Comparison of ENCODE assay signal across 16 cellular contexts in the genomic region with DNA sequence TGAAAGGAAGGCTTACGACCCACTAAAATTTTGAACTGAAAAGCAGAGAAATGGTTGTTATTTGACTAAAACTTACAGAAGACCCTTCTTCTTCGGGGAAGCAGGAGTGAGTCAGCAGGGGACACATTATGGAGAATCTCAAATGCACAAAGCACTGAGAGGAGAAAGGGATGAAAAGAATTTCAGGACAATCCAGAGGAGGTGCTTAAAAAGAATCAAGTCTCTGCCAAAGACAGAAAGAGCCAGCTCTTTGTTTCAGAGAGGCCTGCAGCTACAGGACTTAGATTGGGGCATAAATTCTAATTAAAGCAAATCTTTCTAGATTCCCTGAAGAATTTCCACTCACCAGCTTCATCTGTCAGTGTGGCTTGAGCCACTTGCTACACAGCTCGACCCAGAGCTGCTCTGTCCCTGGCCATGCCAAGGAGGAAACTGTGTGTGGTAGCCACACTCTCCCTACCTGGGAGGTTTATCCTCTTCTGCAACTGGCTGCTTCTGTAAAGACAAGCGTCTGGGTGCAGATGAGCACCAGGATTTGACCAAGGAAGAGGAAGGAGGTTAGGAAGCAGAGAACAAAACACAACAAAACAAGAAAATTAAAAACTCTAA.
A peak's percentile ranks its signal among the peaks of the same experiment; 100 is the strongest.
DNase-seq lines count a peak whose midpoint lies in the region; ATAC-seq lines count a peak whose summit lies in the region.
"Had no signal": no experiment of that assay in that cellular context is flagged by ENCODE, and none has a peak within 500 bp of the region (broad histone marks: within the 10 kb centered on the region; RNA-seq: fewer than 3 reads in every experiment).

No MANE protein-coding gene starts in this region.

- ATAC-seq in HG02885 (IDR thresholded peaks at IDR 0.05; ENCODE audit: poor library complexity, unreplicated experiment): peak; percentile 38
- ATAC-seq in HG03469 (IDR thresholded peaks at IDR 0.05; ENCODE audit: unreplicated experiment): no peak
- no peak for ATAC-seq in GM18909 (IDR thresholded peaks at IDR 0.05; ENCODE audit: poor library complexity, unreplicated experiment)
- ATAC-seq: left lung had no signal

- DNase-seq in astrocyte of the hippocampus (ENCODE audit: low read depth, low spot score) (peak; percentile 35), iPS-NIHi11 (ENCODE audit: low spot score) (peak; percentile 13), pons (ENCODE audit: low spot score) (peak; percentile 42), MV-4-11 (lab: John Stamatoyannopoulos, UW) (no peak)
- DNase-seq: activated CD4-positive, alpha-beta T cell treated with anti-CD3 and anti-CD28 coated beads, Interleukin-2, amount 10 ng/mL, durations not matched to agents 7 days and 5 days; activated naive CD4-positive, alpha-beta T cell treated with anti-CD3 and anti-CD28 coated beads, Interleukin-2, amount 10 ng/mL, durations not matched to agents 7 days and 5 days; activated T-cell treated with anti-CD3 and anti-CD28 coated beads, Interleukin-2, amount 50 U/mL, for 1 hour; hippocampal formation; left lung; naive B cell; NCI-H1092 treated with DMSO at 0.1 percent for 48 hours; retina; stimulated activated CD4-positive, alpha-beta T cell treated with anti-CD3 and anti-CD28 coated beads, Interleukin-1b, Interleukin-23, amount 100 ng/mL, for 48 hours had no signal
